17 cellular contexts compared by ENCODE assay signal in genomic region chr11:77115181-77115611, GRCh38. TPM values are rescaled to one million over a fixed set of nuclear protein-coding genes. Genes with fewer than 3 reads are reported as not detected.
DNase-seq lines count a peak whose midpoint lies in the region; FAIRE-seq and TF ChIP-seq lines count a peak whose summit lies in the region.
"Had no signal": no experiment of that assay in that cellular context is flagged by ENCODE, and none has a peak within 500 bp of the region (broad histone marks: within the 10 kb centered on the region; RNA-seq: fewer than 3 reads in every experiment).

No MANE protein-coding gene starts in this region.

- no peak overlapping the region for H3K27ac Mint-ChIP-seq in chondrocyte (ENCODE audit: unreplicated experiment)
- H3K27ac Mint-ChIP-seq: T-cell had no signal

- H3K4me3 ChIP-seq in osteoblast (ENCODE audit: insufficient read depth, low read length) = no peak overlapping the region
- H3K4me3 ChIP-seq: adrenal gland, hepatocyte, skin epidermis had no signal

- H3K4me3 Mint-ChIP-seq in chondrocyte (ENCODE audit: unreplicated experiment) = no peak overlapping the region
- H3K4me3 Mint-ChIP-seq: T-cell had no signal

- no peaks in the 10 kb centered on the region for H3K36me3 Mint-ChIP-seq in chondrocyte (ENCODE audit: low read depth)
- H3K36me3 Mint-ChIP-seq: T-cell had no signal

- H3K27me3 Mint-ChIP-seq in chondrocyte (ENCODE audit: low read depth) = no peaks in the 10 kb centered on the region
- H3K27me3 Mint-ChIP-seq: T-cell had no signal

- peaks cover 2% of the 10 kb centered on the region for H3K36me3 ChIP-seq in osteoblast (ENCODE audit: insufficient read depth, low read length)
- H3K36me3 ChIP-seq: adrenal gland had no signal

- DNase-seq in DMS53 (lab: John Stamatoyannopoulos, UW) (peak; percentile 44), DMS53 treated with DMSO at 0.1 percent for 48 hours (lab: John Stamatoyannopoulos, UW; ENCODE audit: unreplicated experiment) (no peak), NAMALWA (ENCODE audit: low spot score) (peak; percentile 28), chondrocyte (ENCODE audit: low spot score) (peak; percentile 91), osteoblast (ENCODE audit: insufficient read length, low spot score, missing footprints) (no peak), NCI-H524 (lab: John Stamatoyannopoulos, UW) (no peak), urothelium cell line (ENCODE audit: low spot score) (no peak)
- DNase-seq in stimulated activated CD4-positive, alpha-beta T cell treated with anti-CD3 and anti-CD28 coated beads, Interleukin-12 subunit alpha, Interleukin-12 subunit beta, amount 100 ng/mL, for 4 hours = no peak
- DNase-seq: adrenal gland; effector CD8-positive, alpha-beta T cell; HCEC 1CT; NCI-H526 treated with DMSO at 0.1 percent for 48 hours; T-cell had no signal

- H2AFZ ChIP-seq in osteoblast (ENCODE audit: low read length) = no peak overlapping the region
- H2AFZ ChIP-seq: hepatocyte had no signal

- H3K79me2 ChIP-seq in osteoblast (ENCODE audit: insufficient read depth, low read length) = no peaks in the 10 kb centered on the region
- H3K79me2 ChIP-seq: hepatocyte had no signal

- no peak overlapping the region for H3K4me2 ChIP-seq in osteoblast (ENCODE audit: insufficient read depth, low read length)
- H3K4me2 ChIP-seq: hepatocyte had no signal

- H3K27me3 ChIP-seq in osteoblast (ENCODE audit: insufficient read depth, low read length) = no peaks in the 10 kb centered on the region
- H3K27me3 ChIP-seq: adrenal gland, hepatocyte had no signal

- H3K9me3 Mint-ChIP-seq in chondrocyte (ENCODE audit: low read depth) = no peaks in the 10 kb centered on the region
- H3K9me3 Mint-ChIP-seq: T-cell had no signal

- no peak overlapping the region for H3K27ac ChIP-seq in osteoblast (ENCODE audit: low read depth, low read length)
- H3K27ac ChIP-seq: adrenal gland, hepatocyte, skin epidermis had no signal

- peak; percentile 43 for TF ChIP-seq CTCF in chondrocyte (IDR thresholded peaks at IDR 0.05)
- peak; percentile 30 for TF ChIP-seq CTCF in osteoblast (IDR thresholded peaks at IDR 0.05; ENCODE audit: extremely low read depth, low read depth, low read length)

- no peak for FAIRE-seq in urothelium cell line (lab: Jason Lieb, UNC)
- FAIRE-seq: A204.1 had no signal

- peaks cover 14% of the 10 kb centered on the region for H3K4me1 ChIP-seq in osteoblast (ENCODE audit: insufficient read depth, low read length)

- H4K20me1 ChIP-seq in osteoblast (ENCODE audit: insufficient read depth, low read length) = no peaks in the 10 kb centered on the region

- no peaks in the 10 kb centered on the region for H3K9me3 ChIP-seq in osteoblast (ENCODE audit: low read depth, low read length)
- H3K9me3 ChIP-seq: adrenal gland had no signal

- peaks cover under 1% of the 10 kb centered on the region for H3K4me1 Mint-ChIP-seq in chondrocyte (ENCODE audit: low read depth)
- H3K4me1 Mint-ChIP-seq: T-cell had no signal

RNA-seq across cellular contexts. Expression of gene OMP, which starts 12.6 kb away (rescaled TPM):
- total RNA-seq in chondrocyte = not detected in 3 replicates
- total RNA-seq in osteoblast = 0.88 TPM in 1 of 2 replicates, not detected in the other
- total RNA-seq: hepatocyte, mononuclear cell had no signal

RNA-seq across cellular contexts. Expression of gene MYO7A, which starts 12.8 kb away (rescaled TPM):
- not detected in 3 replicates for total RNA-seq in chondrocyte
- total RNA-seq in osteoblast = under 0.01 TPM in 2 replicates

RNA-seq across cellular contexts. Expression of gene CAPN5, which starts 48.4 kb away (rescaled TPM):
- total RNA-seq in chondrocyte (11.9 to 16.7 TPM (median 13.6 TPM) in 3 replicates), osteoblast (6.5 and 8.5 TPM in 2 replicates)

Comparison
In these comparisons a context has a peak if more than half of its experiments do, and no peak if none do; other contexts are left out.
1. DNase-seq: peak in DMS53 (single experiment), NAMALWA (single experiment) and chondrocyte (single experiment); none in DMS53 treated with DMSO at 0.1 percent for 48 hours (single experiment), osteoblast (single experiment), stimulated activated CD4-positive, alpha-beta T cell treated with anti-CD3 and anti-CD28 coated beads, Interleukin-12 subunit alpha, Interleukin-12 subunit beta, amount 100 ng/mL, for 4 hours (single experiment), NCI-H524 (0 of 2) and urothelium cell line (single experiment).